ENCODE assay signal across 21 cellular contexts in genomic region chr1:22101199-22101598, GRCh38. TPM values are rescaled to one million over a fixed set of nuclear protein-coding genes. Genes with fewer than 3 reads are reported as not detected.
DNase-seq lines count a peak whose midpoint lies in the region; ATAC-seq, FAIRE-seq and TF ChIP-seq lines count a peak whose summit lies in the region.
"Had no signal": no experiment of that assay in that cellular context is flagged by ENCODE, and none has a peak within 500 bp of the region (broad histone marks: within the 10 kb centered on the region; RNA-seq: fewer than 3 reads in every experiment).

No MANE protein-coding gene starts in this region.

- H3K9me3 ChIP-seq in T-helper 17 cell (ENCODE audit: control insufficient read depth, low read length, poor library complexity, severe bottlenecking) (no peaks in the 10 kb centered on the region), esophagus squamous epithelium (no peaks in the 10 kb centered on the region)
- H3K9me3 ChIP-seq: A549, lower lobe of right lung, right atrium auricular region had no signal

- intact Hi-C loops in activated CD4-positive, alpha-beta memory T cell treated with anti-CD3 and anti-CD28 coated beads for 36 hours (cut with micrococcal nuclease) = no loop called here
- intact Hi-C loops in natural killer cell (cut with micrococcal nuclease) = loop anchor here (5.0 to 10.0 kb wide), 2 partner anchors 34 to 314 kb away; no protein-coding TSS in a partner anchor
- intact Hi-C loops in esophagus squamous epithelium (cut with DNase I) = no loop called here

- H3K4me3 ChIP-seq in esophagus squamous epithelium = no peak overlapping the region
- H3K4me3 ChIP-seq: A549, K562, lower lobe of right lung, right atrium auricular region had no signal

- ATAC-seq in T-helper 17 cell (no peak), natural killer cell (no peak)
- ATAC-seq: A549, K562, lower lobe of right lung had no signal

- H3K4me1 Mint-ChIP-seq in activated CD4-positive, alpha-beta memory T cell treated with anti-CD3 and anti-CD28 coated beads for 36 hours (ENCODE audit: low read depth) = peaks cover 69% of the 10 kb centered on the region
- H3K4me1 Mint-ChIP-seq in activated CD4-positive, alpha-beta memory T cell treated with anti-CD3 and anti-CD28 coated beads, Interleukin-2, amount 10 ng/mL, durations not matched to agents 7 days and 5 days = peaks cover 72% of the 10 kb centered on the region
- H3K4me1 Mint-ChIP-seq in T-helper 17 cell (peaks cover 56% of the 10 kb centered on the region), natural killer cell (peaks cover 75% of the 10 kb centered on the region in 2 donors)

- peaks cover 54% of the 10 kb centered on the region for H3K36me3 Mint-ChIP-seq in activated CD4-positive, alpha-beta memory T cell treated with anti-CD3 and anti-CD28 coated beads for 36 hours
- peaks cover 80% of the 10 kb centered on the region for H3K36me3 Mint-ChIP-seq in activated CD4-positive, alpha-beta memory T cell treated with anti-CD3 and anti-CD28 coated beads, Interleukin-2, amount 10 ng/mL, durations not matched to agents 7 days and 5 days (ENCODE audit: low read depth)
- H3K36me3 Mint-ChIP-seq in T-helper 17 cell (ENCODE audit: low read depth) = peaks cover 2% of the 10 kb centered on the region
- peaks cover 9% of the 10 kb centered on the region for H3K36me3 Mint-ChIP-seq in natural killer cell

- H3K36me3 ChIP-seq in esophagus squamous epithelium = peaks cover 4 to 80% (median 5%) of the 10 kb centered on the region in 3 donors

- no peak for TF ChIP-seq POLR2A in GM12891 (IDR thresholded peaks at IDR 0.05; ENCODE audit: low read depth, low read length)
- no peak for TF ChIP-seq POLR2A in esophagus squamous epithelium (IDR thresholded peaks at IDR 0.05)

- 41 to 47% methylated on average over 1 of the region's 1 CpG for WGBS in esophagus squamous epithelium, 2 donors

- TF ChIP-seq CTCF in natural killer cell (IDR thresholded peaks at IDR 0.05) (no peak), esophagus squamous epithelium (IDR thresholded peaks at IDR 0.05) (no peak)

- POLR2A ChIA-PET in activated CD4-positive, alpha-beta memory T cell treated with anti-CD3 and anti-CD28 coated beads for 36 hours (lab: Charles Lee) = interaction anchor here (2.6 kb wide), 1 partner anchor 48 kb away, joined by 11 read pairs; the partner anchor contains the start of gene CDC42
- POLR2A ChIA-PET in activated CD4-positive, alpha-beta memory T cell treated with anti-CD3 and anti-CD28 coated beads, Interleukin-2, amount 10 ng/mL, durations not matched to agents 7 days and 5 days (lab: Charles Lee) = interaction anchor here (0.6 to 1.7 kb wide), 4 partner anchors 12 to 360 kb away, joined by 3 to 5 read pairs (median 4); partner anchors contain the start of gene CDC42

- no peak overlapping the region for H3K27ac ChIP-seq in esophagus squamous epithelium
- H3K27ac ChIP-seq: A549, lower lobe of right lung, right atrium auricular region had no signal

- H3K4me3 Mint-ChIP-seq in activated CD4-positive, alpha-beta memory T cell treated with anti-CD3 and anti-CD28 coated beads for 36 hours = no peak overlapping the region
- H3K4me3 Mint-ChIP-seq in activated CD4-positive, alpha-beta memory T cell treated with anti-CD3 and anti-CD28 coated beads, Interleukin-2, amount 10 ng/mL, durations not matched to agents 7 days and 5 days = no peak overlapping the region
- no peak overlapping the region for H3K4me3 Mint-ChIP-seq in T-helper 17 cell
- H3K4me3 Mint-ChIP-seq in natural killer cell = no peak overlapping the region

- peak overlapping the region; percentile 53 for H3K27ac Mint-ChIP-seq in activated CD4-positive, alpha-beta memory T cell treated with anti-CD3 and anti-CD28 coated beads for 36 hours
- H3K27ac Mint-ChIP-seq in activated CD4-positive, alpha-beta memory T cell treated with anti-CD3 and anti-CD28 coated beads, Interleukin-2, amount 10 ng/mL, durations not matched to agents 7 days and 5 days = no peak overlapping the region
- H3K27ac Mint-ChIP-seq in T-helper 17 cell (peak overlapping the region; percentile 88), natural killer cell (peak overlapping the region; percentile 90)

- H3K27me3 Mint-ChIP-seq in activated CD4-positive, alpha-beta memory T cell treated with anti-CD3 and anti-CD28 coated beads for 36 hours = no peaks in the 10 kb centered on the region
- H3K27me3 Mint-ChIP-seq in activated CD4-positive, alpha-beta memory T cell treated with anti-CD3 and anti-CD28 coated beads, Interleukin-2, amount 10 ng/mL, durations not matched to agents 7 days and 5 days = no peaks in the 10 kb centered on the region
- H3K27me3 Mint-ChIP-seq in T-helper 17 cell = no peaks in the 10 kb centered on the region
- H3K27me3 Mint-ChIP-seq in natural killer cell (ENCODE audit: low read depth in 2 of 2) = no peaks in the 10 kb centered on the region

- H3K4me1 ChIP-seq in esophagus squamous epithelium = peaks cover 0 to 34% (median 3%) of the 10 kb centered on the region in 3 donors
- H3K4me1 ChIP-seq: A549 had no signal

- H3K9me3 Mint-ChIP-seq in activated CD4-positive, alpha-beta memory T cell treated with anti-CD3 and anti-CD28 coated beads for 36 hours = no peaks in the 10 kb centered on the region
- no peaks in the 10 kb centered on the region for H3K9me3 Mint-ChIP-seq in activated CD4-positive, alpha-beta memory T cell treated with anti-CD3 and anti-CD28 coated beads, Interleukin-2, amount 10 ng/mL, durations not matched to agents 7 days and 5 days
- H3K9me3 Mint-ChIP-seq in natural killer cell = no peaks in the 10 kb centered on the region

- H3K27me3 ChIP-seq in esophagus squamous epithelium = no peaks in the 10 kb centered on the region
- H3K27me3 ChIP-seq: right atrium auricular region had no signal

- peak; percentile 54 for FAIRE-seq in GM12891 (lab: Jason Lieb, UNC)
- FAIRE-seq: A549, H54, K562, keratinocyte, urothelium cell line had no signal

- no peak for DNase-seq in activated CD4-positive, alpha-beta memory T cell treated with anti-CD3 and anti-CD28 coated beads for 36 hours
- no peak for DNase-seq in activated CD4-positive, alpha-beta memory T cell treated with anti-CD3 and anti-CD28 coated beads, Interleukin-2, amount 10 ng/mL, durations not matched to agents 7 days and 5 days
- DNase-seq in GM12891 (ENCODE audit: insufficient read length, low spot score) (no peak), T-helper 17 cell (no peak), natural killer cell (no peak), esophagus squamous epithelium (lab: John Stamatoyannopoulos, UW) (no peak), NCI-H82 (lab: John Stamatoyannopoulos, UW) (no peak)
- no peak for DNase-seq in stimulated activated CD4-positive, alpha-beta T cell treated with anti-CD3 and anti-CD28 coated beads, Interleukin-1b, Interleukin-23, amount 100 ng/mL, for 48 hours
- DNase-seq: activated CD4-positive, CD25-positive, alpha-beta regulatory T cell treated with anti-CD3 and anti-CD28 coated beads, Interleukin-2, amount 50 U/mL, for 72 hours; activated gamma-delta T cell treated with Interleukin-2 at 50 U/mL for 16 hours; erythroblast; foreskin melanocyte; hypothalamus; lower lobe of right lung; NCI-H187 treated with DMSO at 0.1 percent for 48 hours had no signal

- CTCF ChIA-PET in activated CD4-positive, alpha-beta memory T cell treated with anti-CD3 and anti-CD28 coated beads for 36 hours (lab: Charles Lee) = interaction anchor here (0.6 to 1.7 kb wide), 3 partner anchors 8 to 83 kb away, joined by 3 to 7 read pairs (median 3); partner anchors contain the start of gene CDC42
- CTCF ChIA-PET in activated CD4-positive, alpha-beta memory T cell treated with anti-CD3 and anti-CD28 coated beads, Interleukin-2, amount 10 ng/mL, durations not matched to agents 7 days and 5 days (lab: Charles Lee) = interaction anchor here (1.0 to 1.3 kb wide), 2 partner anchors 31 to 77 kb away, joined by 3 to 4 read pairs; no protein-coding TSS in a partner anchor

TF ChIP-seq in GM12891, 5 proteins besides CTCF, POLR2A, EP300 and RAD21:
- TF ChIP-seq SPI1 (IDR thresholded peaks at IDR 0.05; ENCODE audit: low read depth, low read length) (peak; percentile 75), PAX5 (IDR thresholded peaks at IDR 0.05; ENCODE audit: insufficient read depth, low read length, severe bottlenecking) (no peak)

RNA-seq across cellular contexts. Expression of gene WNT4, which starts 41.7 kb away (rescaled TPM):
- total RNA-seq in activated CD4-positive, alpha-beta memory T cell treated with anti-CD3 and anti-CD28 coated beads for 36 hours = not detected
- not detected for total RNA-seq in activated CD4-positive, alpha-beta memory T cell treated with anti-CD3 and anti-CD28 coated beads, Interleukin-2, amount 10 ng/mL, durations not matched to agents 7 days and 5 days
- 0.13 TPM for polyA plus RNA-seq in GM12891 (2012; ENCODE audit: low read depth, missing spikeins)
- total RNA-seq in T-helper 17 cell = not detected
- not detected for total RNA-seq in natural killer cell
- total RNA-seq in esophagus squamous epithelium = 10 to 100 TPM in 1 of 4 donors, 1 to 10 TPM in 3; 4.8 to 11.9 (median 6.6) TPM
- total RNA-seq: K562 had no signal

RNA-seq across cellular contexts. Expression of gene CDC42, which starts 48.7 kb away (rescaled TPM):
- total RNA-seq in activated CD4-positive, alpha-beta memory T cell treated with anti-CD3 and anti-CD28 coated beads for 36 hours = 100 to 1,000 TPM; 310 to 314 TPM
- total RNA-seq in activated CD4-positive, alpha-beta memory T cell treated with anti-CD3 and anti-CD28 coated beads, Interleukin-2, amount 10 ng/mL, durations not matched to agents 7 days and 5 days = 100 to 1,000 TPM; 377 to 388 TPM
- polyA plus RNA-seq in GM12891 (2012; ENCODE audit: low read depth, missing spikeins) = 265 TPM
- total RNA-seq in T-helper 17 cell (100 to 1,000 TPM; 371 to 385 TPM), natural killer cell (100 to 1,000 TPM; 454 to 470 (median 463) TPM), esophagus squamous epithelium (100 to 1,000 TPM; 157 to 259 (median 192) TPM)

Comparison
In these comparisons a context has a peak if more than half of its experiments do, and no peak if none do; other contexts are left out.
1. RNA of gene WNT4, which starts 41.7 kb away (total RNA-seq): 4.8 to 11.9 TPM in esophagus squamous epithelium; not detected in T-helper 17 cell, not detected in activated CD4-positive, alpha-beta memory T cell treated with anti-CD3 and anti-CD28 coated beads for 36 hours, not detected in activated CD4-positive, alpha-beta memory T cell treated with anti-CD3 and anti-CD28 coated beads, Interleukin-2, amount 10 ng/mL, durations not matched to agents 7 days and 5 days and not detected in natural killer cell; every median in the first group is over 4 times any median in the second.